ENCODE assay signal across 25 cellular contexts in genomic region chr14:85558505-85558904, GRCh38. TPM values are rescaled to one million over a fixed set of nuclear protein-coding genes. Genes with fewer than 3 reads are reported as not detected.
A peak's percentile ranks its signal among the peaks of the same experiment; 100 is the strongest.
DNase-seq lines count a peak whose midpoint lies in the region; ATAC-seq and TF ChIP-seq lines count a peak whose summit lies in the region.
"Had no signal": no experiment of that assay in that cellular context is flagged by ENCODE, and none has a peak within 500 bp of the region (broad histone marks: within the 10 kb centered on the region; RNA-seq: fewer than 3 reads in every experiment).

No MANE protein-coding gene starts in this region.

- no peak for ATAC-seq in GM21528 (IDR thresholded peaks at IDR 0.05; ENCODE audit: low FRiP score, unreplicated experiment)
- ATAC-seq: A549, GM12878 had no signal

- peaks cover 4% of the 10 kb centered on the region for H3F3A ChIP-seq in neural cell (ENCODE audit: insufficient read depth, low read length, poor library complexity, severe bottlenecking)

- H3K27me3 ChIP-seq in neural cell (ENCODE audit: insufficient read depth, low read depth, low read length) = no peaks in the 10 kb centered on the region
- H3K27me3 ChIP-seq: BE2C, BLaER1 had no signal

- DNase-seq in NCI-H1436 (lab: John Stamatoyannopoulos, UW) (peak; percentile 9), NCI-H1436 treated with DMSO at 0.1 percent for 48 hours (lab: John Stamatoyannopoulos, UW) (no peak), NCI-H748 (lab: John Stamatoyannopoulos, UW; ENCODE audit: unreplicated experiment) (peak; percentile 14), NCI-H748 treated with DMSO at 0.1 percent for 48 hours (lab: John Stamatoyannopoulos, UW) (no peak)
- DNase-seq: ACHN; BE2C; C1 segment of cervical spinal cord; CD4-positive, alpha-beta memory T cell; CD4-positive, CD25-positive, alpha-beta regulatory T cell; CD8-positive, alpha-beta memory T cell; COR-L47; DMS 273 treated with DMSO at 0.1 percent for 48 hours; DMS153; DMS53; DMS79; DND-41; EL; GDM1 had no signal

- no peaks in the 10 kb centered on the region for H3K36me3 ChIP-seq in neural cell (ENCODE audit: insufficient read depth, low read length)
- H3K36me3 ChIP-seq: BE2C, BLaER1 had no signal

- H3K4me2 ChIP-seq in neural cell (ENCODE audit: low read length) = peak overlapping the region; percentile 23
- H3K4me2 ChIP-seq: A549, BLaER1 had no signal

- no peaks in the 10 kb centered on the region for H3K9me3 ChIP-seq in neural cell (ENCODE audit: low read length)
- H3K9me3 ChIP-seq: A549, BE2C had no signal

- TF ChIP-seq EP300 in neural cell (conservative IDR thresholded peaks at IDR 0.05; ENCODE audit: poor library complexity, severe bottlenecking) = peak; percentile 65

- TF ChIP-seq CTCF in neural cell (IDR thresholded peaks at IDR 0.05; ENCODE audit: poor library complexity, severe bottlenecking) = no peak

- no peaks in the 10 kb centered on the region for H4K20me1 ChIP-seq in neural cell (ENCODE audit: insufficient read depth)
- H4K20me1 ChIP-seq: BLaER1 had no signal

- H3K9ac ChIP-seq in neural cell (ENCODE audit: low read length) = no peak overlapping the region
- H3K9ac ChIP-seq: BLaER1 had no signal

- H3K9me2 ChIP-seq in neural cell (ENCODE audit: insufficient read depth, low read length) = no peaks in the 10 kb centered on the region

- no peak overlapping the region for H2AFZ ChIP-seq in neural cell (ENCODE audit: low read depth, low read length)

- no peak overlapping the region for H3K27ac ChIP-seq in neural cell (ENCODE audit: low read length)
- H3K27ac ChIP-seq: 22Rv1, A549, BLaER1 had no signal

- H3K79me2 ChIP-seq in neural cell (replicated peaks; ENCODE audit: insufficient read depth, low read length) = no peaks in the 10 kb centered on the region

- peak overlapping the region; percentile 24 for H3K4me3 ChIP-seq in neural cell (ENCODE audit: low read length)
- H3K4me3 ChIP-seq: A549, BLaER1, GM12878 had no signal

- TF ChIP-seq RAD21 in neural cell (conservative IDR thresholded peaks at IDR 0.05) = no peak

TF ChIP-seq in neural cell, 6 proteins besides CTCF, POLR2A, EP300 and RAD21:
- TF ChIP-seq POLR2AphosphoS5 (IDR thresholded peaks at IDR 0.05) = peak; percentile 28
- TF ChIP-seq TAF1 (IDR thresholded peaks at IDR 0.05; ENCODE audit: low read depth) = no peak
TF ChIP-seq in neural cell: peak in this region for 1.

RNA-seq across cellular contexts. Expression of gene FLRT2, which starts 28.6 kb away (rescaled TPM):
- polyA plus RNA-seq in neural cell = 3.9 and 5.1 TPM in 2 replicates
- polyA minus RNA-seq in neural cell = 19.0 and 27.2 TPM in 2 replicates
- polyA plus RNA-seq: CD14-positive monocyte; CD4-positive, alpha-beta memory T cell; CD4-positive, CD25-positive, alpha-beta regulatory T cell; CD8-positive, alpha-beta memory T cell; GM12878 had no signal

Comparison
In these comparisons a context has a peak if more than half of its experiments do, and no peak if none do; other contexts are left out.
1. DNase-seq: peak in NCI-H1436 (single experiment) and NCI-H748 (single experiment); none in NCI-H1436 treated with DMSO at 0.1 percent for 48 hours (single experiment) and NCI-H748 treated with DMSO at 0.1 percent for 48 hours (single experiment).